ENCODE assay signal across 8 cellular contexts in genomic region chr9:130689937-130690700, GRCh38. TPM values are rescaled to one million over a fixed set of nuclear protein-coding genes. Genes with fewer than 3 reads are reported as not detected.
DNase-seq lines count a peak whose midpoint lies in the region; ATAC-seq and TF ChIP-seq lines count a peak whose summit lies in the region.

No MANE protein-coding gene starts in this region.

- H3K4me3 Mint-ChIP-seq in neural progenitor cell: no peak overlapping the region

- peaks cover 3% of the 10 kb centered on the region for H3K9me3 Mint-ChIP-seq in neural progenitor cell

- H3K4me3 ChIP-seq in MG63: peak overlapping the region; percentile 54
- peak overlapping the region; percentile 30 for H3K4me3 ChIP-seq in neural progenitor cell

- ATAC-seq in GM18870 (IDR thresholded peaks at IDR 0.05; ENCODE audit: unreplicated experiment): no peak
- ATAC-seq in GM19397 (IDR thresholded peaks at IDR 0.05; ENCODE audit: unreplicated experiment): no peak
- ATAC-seq in HG03521 (IDR thresholded peaks at IDR 0.05; ENCODE audit: unreplicated experiment): no peak

- peaks cover 2% of the 10 kb centered on the region for H3K36me3 Mint-ChIP-seq in neural progenitor cell

- no peak overlapping the region for H3K27ac ChIP-seq in neural progenitor cell

- H3K27me3 ChIP-seq in MG63: no peaks in the 10 kb centered on the region
- H3K27me3 ChIP-seq in neural progenitor cell: no peaks in the 10 kb centered on the region

- peaks cover 34% of the 10 kb centered on the region for H3F3A ChIP-seq in neural progenitor cell (ENCODE audit: low read depth)

- in situ Hi-C loops in SK-MEL-5 (cut with HindIII; ENCODE audit: low pct_unique_long_range_greater_than_20kb, low sequenced_read_pairs): no loop called here

- TF ChIP-seq CTCF in neural progenitor cell (IDR thresholded peaks at IDR 0.05): no peak

- H3K36me3 ChIP-seq in MG63: peaks cover 3% of the 10 kb centered on the region
- no peaks in the 10 kb centered on the region for H3K36me3 ChIP-seq in neural progenitor cell

- peak; percentile 97 for DNase-seq in DMS79 treated with DMSO at 0.1 percent for 48 hours (lab: John Stamatoyannopoulos, UW)
- peak; percentile 88 for DNase-seq in MG63
- DNase-seq in SK-MEL-5 (ENCODE audit: low read depth, low spot score): peak; percentile 67
- peak; percentile 100 for DNase-seq in fibroblast of peridontal ligament (ENCODE audit: extremely low read depth)
- peak; percentile 84 for DNase-seq in neural progenitor cell (ENCODE audit: low spot score)

- H3K9me3 ChIP-seq in MG63 (no peaks in the 10 kb centered on the region), neural progenitor cell (ENCODE audit: low read depth) (no peaks in the 10 kb centered on the region)

- H3K27ac Mint-ChIP-seq in neural progenitor cell: no peak overlapping the region

- peak overlapping the region; percentile 62 for H3K4me2 ChIP-seq in neural progenitor cell

- peaks cover 12% of the 10 kb centered on the region for H4K20me1 ChIP-seq in neural progenitor cell (ENCODE audit: low read depth)

- H2AFZ ChIP-seq in neural progenitor cell (replicated peaks): peak overlapping the region; percentile 95

- peaks cover 40% of the 10 kb centered on the region for H3K4me1 Mint-ChIP-seq in neural progenitor cell

- no peak overlapping the region for H3K9ac ChIP-seq in neural progenitor cell

- peaks cover 32% of the 10 kb centered on the region for H3K4me1 ChIP-seq in neural progenitor cell

- peaks cover 15% of the 10 kb centered on the region for H3K79me2 ChIP-seq in neural progenitor cell (ENCODE audit: low read depth)

- H3K27me3 Mint-ChIP-seq in neural progenitor cell (ENCODE audit: insufficient read depth, low read depth): peaks cover 25% of the 10 kb centered on the region

RNA-seq across cellular contexts. Expression of gene EXOSC2, which starts 3.5 kb away (rescaled TPM):
- 31.4 and 46.4 TPM in 2 replicates for total RNA-seq in MG63 (2014; rRNA removed; shearing (Covaris generic); ENCODE audit: low replicate concordance)
- 41.3 and 46.7 TPM in 2 replicates for total RNA-seq in SK-MEL-5 (2014; rRNA removed; shearing (Covaris generic))
- polyA plus RNA-seq in SK-MEL-5 (2015; cell fraction: cytosol; rRNA removed): 45.6 and 51.9 TPM in 2 replicates
- polyA plus RNA-seq in SK-MEL-5 (2015; cell fraction: nucleus; rRNA removed): 112 and 150 TPM in 2 replicates
- total RNA-seq in neural progenitor cell (ENCODE audit: low replicate concordance): 59.1 and 75.5 TPM in 2 replicates

RNA-seq across cellular contexts. Expression of gene PRDM12, which starts 25.7 kb away (rescaled TPM):
- not detected in 2 replicates for total RNA-seq in MG63 (2014; rRNA removed; shearing (Covaris generic); ENCODE audit: low replicate concordance)
- not detected in 2 replicates for total RNA-seq in SK-MEL-5 (2014; rRNA removed; shearing (Covaris generic))
- 0.23 and 0.96 TPM in 2 replicates for polyA plus RNA-seq in SK-MEL-5 (2015; cell fraction: cytosol; rRNA removed)
- 0.41 TPM in 1 of 2 replicates, not detected in the other for polyA plus RNA-seq in SK-MEL-5 (2015; cell fraction: nucleus; rRNA removed)
- not detected in 2 replicates for total RNA-seq in neural progenitor cell (ENCODE audit: low replicate concordance)
